ENCODE assay signal across 9 cellular contexts in the genomic region with DNA sequence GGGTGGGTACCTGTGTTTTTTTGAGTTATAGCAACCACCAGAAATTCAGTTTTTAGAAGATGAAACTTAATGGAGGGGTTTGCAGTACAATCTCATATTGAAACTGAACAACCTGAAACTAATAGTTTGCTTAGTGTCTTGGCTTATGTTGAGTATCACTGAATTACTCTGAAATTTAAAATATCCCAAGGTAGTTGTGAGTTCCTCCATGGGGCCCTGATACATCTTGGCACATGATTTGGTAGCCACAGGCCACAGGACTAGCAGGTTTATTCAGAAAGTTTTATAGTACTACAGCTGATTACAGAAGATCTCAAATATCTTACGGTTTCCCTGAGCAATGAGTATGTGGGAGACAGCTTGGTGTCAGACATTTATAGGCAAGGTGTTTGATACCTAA. TPM values are rescaled to one million over a fixed set of nuclear protein-coding genes. Genes with fewer than 3 reads are reported as not detected.
A peak's percentile ranks its signal among the peaks of the same experiment; 100 is the strongest.
DNase-seq lines count a peak whose midpoint lies in the region; ATAC-seq and TF ChIP-seq lines count a peak whose summit lies in the region.
"Had no signal": no experiment of that assay in that cellular context is flagged by ENCODE, and none has a peak within 500 bp of the region (broad histone marks: within the 10 kb centered on the region; RNA-seq: fewer than 3 reads in every experiment).

No MANE protein-coding gene starts in this region.

- in situ Hi-C loops in transverse colon (cut with MboI; ENCODE audit: low pct_ligation_motif_present in 1 of 4, low pct_unique_long_range_greater_than_20kb in 1 of 4, low sequenced_read_pairs in 3 of 4) = no loop called here

- no peak overlapping the region for H3K4me3 ChIP-seq in transverse colon
- H3K4me3 ChIP-seq: breast epithelium had no signal

- peak overlapping the region; percentile 75 for H3K27ac Mint-ChIP-seq in activated naive CD4-positive, alpha-beta T cell treated with anti-CD3 and anti-CD28 coated beads for 36 hours
- H3K27ac Mint-ChIP-seq in activated naive CD4-positive, alpha-beta T cell treated with anti-CD3 and anti-CD28 coated beads, Interleukin-2, amount 10 ng/mL, durations not matched to agents 7 days and 5 days = no peak overlapping the region
- H3K27ac Mint-ChIP-seq in activated T-helper 17 cell treated with anti-CD3 and anti-CD28 coated beads, Interleukin-2, amount 50 U/mL, for 72 hours = peak overlapping the region; percentile 49

- H3K36me3 ChIP-seq in transverse colon = no peaks in the 10 kb centered on the region
- H3K36me3 ChIP-seq: breast epithelium had no signal

- no peak for TF ChIP-seq POLR2A in transverse colon (IDR thresholded peaks at IDR 0.05)

- H3K4me3 Mint-ChIP-seq in activated naive CD4-positive, alpha-beta T cell treated with anti-CD3 and anti-CD28 coated beads for 36 hours = no peak overlapping the region
- no peak overlapping the region for H3K4me3 Mint-ChIP-seq in activated naive CD4-positive, alpha-beta T cell treated with anti-CD3 and anti-CD28 coated beads, Interleukin-2, amount 10 ng/mL, durations not matched to agents 7 days and 5 days
- H3K4me3 Mint-ChIP-seq in activated T-helper 17 cell treated with anti-CD3 and anti-CD28 coated beads, Interleukin-2, amount 50 U/mL, for 72 hours = peak overlapping the region; percentile 45

- no peaks in the 10 kb centered on the region for H3K9me3 Mint-ChIP-seq in activated naive CD4-positive, alpha-beta T cell treated with anti-CD3 and anti-CD28 coated beads for 36 hours
- no peaks in the 10 kb centered on the region for H3K9me3 Mint-ChIP-seq in activated naive CD4-positive, alpha-beta T cell treated with anti-CD3 and anti-CD28 coated beads, Interleukin-2, amount 10 ng/mL, durations not matched to agents 7 days and 5 days
- no peaks in the 10 kb centered on the region for H3K9me3 Mint-ChIP-seq in activated T-helper 17 cell treated with anti-CD3 and anti-CD28 coated beads, Interleukin-2, amount 50 U/mL, for 72 hours

- peak overlapping the region; percentile 64 to 80 (median 77) for H3K27ac ChIP-seq in transverse colon

- H3K27me3 ChIP-seq in transverse colon = no peaks in the 10 kb centered on the region
- H3K27me3 ChIP-seq: breast epithelium had no signal

- peaks cover 41% of the 10 kb centered on the region for H3K36me3 Mint-ChIP-seq in activated naive CD4-positive, alpha-beta T cell treated with anti-CD3 and anti-CD28 coated beads for 36 hours (ENCODE audit: low read depth)
- peaks cover 34% of the 10 kb centered on the region for H3K36me3 Mint-ChIP-seq in activated naive CD4-positive, alpha-beta T cell treated with anti-CD3 and anti-CD28 coated beads, Interleukin-2, amount 10 ng/mL, durations not matched to agents 7 days and 5 days
- peaks cover 97% of the 10 kb centered on the region for H3K36me3 Mint-ChIP-seq in activated T-helper 17 cell treated with anti-CD3 and anti-CD28 coated beads, Interleukin-2, amount 50 U/mL, for 72 hours (ENCODE audit: low read depth)

- H3K9me3 ChIP-seq in transverse colon = no peaks in the 10 kb centered on the region
- H3K9me3 ChIP-seq: breast epithelium had no signal

- intact Hi-C loops in activated naive CD4-positive, alpha-beta T cell treated with anti-CD3 and anti-CD28 coated beads for 36 hours (cut with micrococcal nuclease) = loop anchor here (2.0 kb wide), 1 partner anchor 21 kb away; no protein-coding TSS in a partner anchor
- intact Hi-C loops in transverse colon (cut with DNase I; ENCODE audit: low total_unique reads) = no loop called here

- no peaks in the 10 kb centered on the region for H3K27me3 Mint-ChIP-seq in activated naive CD4-positive, alpha-beta T cell treated with anti-CD3 and anti-CD28 coated beads for 36 hours (ENCODE audit: low read depth)
- no peaks in the 10 kb centered on the region for H3K27me3 Mint-ChIP-seq in activated naive CD4-positive, alpha-beta T cell treated with anti-CD3 and anti-CD28 coated beads, Interleukin-2, amount 10 ng/mL, durations not matched to agents 7 days and 5 days
- H3K27me3 Mint-ChIP-seq in activated T-helper 17 cell treated with anti-CD3 and anti-CD28 coated beads, Interleukin-2, amount 50 U/mL, for 72 hours = no peaks in the 10 kb centered on the region

- peaks cover 78% of the 10 kb centered on the region for H3K4me1 Mint-ChIP-seq in activated naive CD4-positive, alpha-beta T cell treated with anti-CD3 and anti-CD28 coated beads for 36 hours (ENCODE audit: low read depth)
- H3K4me1 Mint-ChIP-seq in activated naive CD4-positive, alpha-beta T cell treated with anti-CD3 and anti-CD28 coated beads, Interleukin-2, amount 10 ng/mL, durations not matched to agents 7 days and 5 days = peaks cover 55% of the 10 kb centered on the region
- H3K4me1 Mint-ChIP-seq in activated T-helper 17 cell treated with anti-CD3 and anti-CD28 coated beads, Interleukin-2, amount 50 U/mL, for 72 hours = peaks cover 19% of the 10 kb centered on the region

- WGBS in transverse colon (ENCODE audit: low coverage in 1 of 2), 2 donors = 30 to 38% methylated on average over 1 of the region's 1 CpG

- peaks cover 29 to 80% (median 57%) of the 10 kb centered on the region in 4 donors for H3K4me1 ChIP-seq in transverse colon
- H3K4me1 ChIP-seq: breast epithelium had no signal

- peak; percentile 80 for ATAC-seq in HG02973 (IDR thresholded peaks at IDR 0.05; ENCODE audit: unreplicated experiment)
- peak; percentile 86 for ATAC-seq in activated T-helper 17 cell treated with anti-CD3 and anti-CD28 coated beads, Interleukin-2, amount 50 U/mL, for 72 hours (replicated peaks)

- peak; percentile 51 for DNase-seq in activated naive CD4-positive, alpha-beta T cell treated with anti-CD3 and anti-CD28 coated beads for 36 hours
- DNase-seq in activated naive CD4-positive, alpha-beta T cell treated with anti-CD3 and anti-CD28 coated beads, Interleukin-2, amount 10 ng/mL, durations not matched to agents 7 days and 5 days = no peak
- DNase-seq in transverse colon (no peak), NCI-H2029 (lab: John Stamatoyannopoulos, UW) (no peak), iPS-NIHi7 (ENCODE audit: extremely low spot score) (no peak), SK-N-DZ (ENCODE audit: low spot score) (no peak)

- no peak for TF ChIP-seq EP300 in transverse colon (IDR thresholded peaks at IDR 0.05; ENCODE audit: low read depth)

- CTCF ChIA-PET in activated naive CD4-positive, alpha-beta T cell treated with anti-CD3 and anti-CD28 coated beads for 36 hours (lab: Charles Lee) = interaction anchor here (0.6 to 1.7 kb wide), 5 partner anchors 27 to 53 kb away, joined by 3 to 5 read pairs (median 3); a partner anchor contains a TSS
- CTCF ChIA-PET in activated naive CD4-positive, alpha-beta T cell treated with anti-CD3 and anti-CD28 coated beads, Interleukin-2, amount 10 ng/mL, durations not matched to agents 7 days and 5 days (lab: Charles Lee) = interaction anchor here (2.5 kb wide), 1 partner anchor 41 kb away, joined by 10 read pairs; no protein-coding TSS in a partner anchor

- no peak for TF ChIP-seq CTCF in transverse colon (IDR thresholded peaks at IDR 0.05)

RNA-seq across cellular contexts. Expression of a gene that starts 10.4 kb away (rescaled TPM):
- 100 to 1,000 TPM; 289 to 293 TPM for total RNA-seq in activated naive CD4-positive, alpha-beta T cell treated with anti-CD3 and anti-CD28 coated beads for 36 hours
- total RNA-seq in activated T-helper 17 cell treated with anti-CD3 and anti-CD28 coated beads, Interleukin-2, amount 50 U/mL, for 72 hours = 100 to 1,000 TPM; 278 to 391 TPM
- 100 to 1,000 TPM in 2 of 4 donors, 10 to 100 TPM in 2; 40.4 to 168 (median 102) TPM for total RNA-seq in transverse colon
- polyA plus RNA-seq in SK-N-DZ (2014; cell fraction: cytosol; rRNA removed) = 186 and 193 TPM in 2 replicates
- 100 and 151 TPM in 2 replicates for polyA plus RNA-seq in SK-N-DZ (2014; cell fraction: nucleus; rRNA removed)

RNA-seq across cellular contexts. Expression of a gene that starts 31.9 kb away (rescaled TPM):
- total RNA-seq in activated naive CD4-positive, alpha-beta T cell treated with anti-CD3 and anti-CD28 coated beads for 36 hours = 100 to 1,000 TPM; 854 to 863 TPM
- total RNA-seq in activated T-helper 17 cell treated with anti-CD3 and anti-CD28 coated beads, Interleukin-2, amount 50 U/mL, for 72 hours = 100 to 1,000 TPM; 489 to 941 TPM
- 1,000 to 10,000 TPM in 1 of 4 donors, 100 to 1,000 TPM in 3; 442 to 1,000 (median 608) TPM for total RNA-seq in transverse colon
- 892 and 940 TPM in 2 replicates for polyA plus RNA-seq in SK-N-DZ (2014; cell fraction: cytosol; rRNA removed)
- polyA plus RNA-seq in SK-N-DZ (2014; cell fraction: nucleus; rRNA removed) = 611 and 648 TPM in 2 replicates

RNA-seq across cellular contexts. Expression of a gene that starts 47.4 kb away (rescaled TPM):
- 1,000 to 10,000 TPM; 1,279 to 1,321 TPM for total RNA-seq in activated naive CD4-positive, alpha-beta T cell treated with anti-CD3 and anti-CD28 coated beads for 36 hours
- total RNA-seq in activated T-helper 17 cell treated with anti-CD3 and anti-CD28 coated beads, Interleukin-2, amount 50 U/mL, for 72 hours = 1,000 to 10,000 TPM in 1 of 2 donors, 100 to 1,000 TPM in 1; 869 to 1,019 TPM
- total RNA-seq in transverse colon = 1,000 to 10,000 TPM in 1 of 4 donors, 100 to 1,000 TPM in 3; 187 to 1,049 (median 756) TPM
- 2,275 and 2,660 TPM in 2 replicates for polyA plus RNA-seq in SK-N-DZ (2014; cell fraction: cytosol; rRNA removed)
- polyA plus RNA-seq in SK-N-DZ (2014; cell fraction: nucleus; rRNA removed) = 1,144 and 1,499 TPM in 2 replicates

RNA-seq across cellular contexts. Expression of a gene that starts 47.6 kb away (rescaled TPM):
- 10 to 100 TPM; 78.3 to 80.0 TPM for total RNA-seq in activated naive CD4-positive, alpha-beta T cell treated with anti-CD3 and anti-CD28 coated beads for 36 hours
- 100 to 1,000 TPM in 1 of 2 donors, 10 to 100 TPM in 1; 97.8 to 166 TPM for total RNA-seq in activated T-helper 17 cell treated with anti-CD3 and anti-CD28 coated beads, Interleukin-2, amount 50 U/mL, for 72 hours
- 100 to 1,000 TPM; 108 to 261 (median 124) TPM for total RNA-seq in transverse colon
- 13.4 and 19.9 TPM in 2 replicates for polyA plus RNA-seq in SK-N-DZ (2014; cell fraction: cytosol; rRNA removed)
- polyA plus RNA-seq in SK-N-DZ (2014; cell fraction: nucleus; rRNA removed) = 25.0 and 59.3 TPM in 2 replicates
